Comparison of ENCODE assay signal across 8 cellular contexts in the genomic region with DNA sequence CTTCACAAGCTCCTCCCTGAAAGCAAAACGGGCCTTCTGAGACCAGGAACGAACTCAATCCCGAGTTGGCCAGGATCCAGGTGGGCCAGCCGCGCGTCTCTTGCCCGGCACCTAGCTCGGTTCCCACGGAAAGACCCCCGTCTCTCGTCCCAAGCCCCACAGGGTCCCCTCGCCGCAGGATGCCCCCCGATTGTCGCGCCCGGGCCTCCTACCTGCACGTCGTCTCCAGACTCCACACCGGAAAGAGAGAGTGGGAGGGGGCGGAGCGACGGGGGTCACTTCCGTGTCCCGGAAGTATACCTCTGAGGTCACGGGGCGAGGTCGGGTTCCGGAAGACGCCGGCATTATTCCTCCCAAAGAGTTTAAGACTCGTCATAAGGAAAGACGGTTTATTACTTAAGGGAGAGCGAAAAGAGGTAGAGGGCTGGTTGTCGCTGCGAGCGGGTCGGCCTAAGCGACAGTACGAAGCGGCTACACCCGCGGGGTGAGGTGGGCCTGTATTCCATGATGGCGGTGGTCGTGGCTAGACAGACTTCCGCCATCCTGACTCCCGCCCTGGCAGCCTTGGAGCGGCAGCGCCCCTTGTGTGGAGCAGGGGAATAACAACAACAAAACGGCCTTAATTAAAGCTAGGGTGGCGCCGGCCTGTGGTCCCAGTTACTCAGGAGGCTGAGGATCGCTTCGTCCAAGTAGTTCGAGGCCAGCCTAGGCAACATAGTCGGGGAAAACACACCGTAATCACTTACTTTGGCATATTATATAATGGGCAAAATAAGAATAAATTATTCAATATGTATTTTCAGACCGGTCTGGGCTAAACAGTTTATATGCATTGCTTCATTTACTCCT. TPM values are rescaled to one million over a fixed set of nuclear protein-coding genes. Genes with fewer than 3 reads are reported as not detected.
DNase-seq lines count a peak whose midpoint lies in the region; ATAC-seq and TF ChIP-seq lines count a peak whose summit lies in the region.

TSS of gene RPS14 (minus strand) at position 249 of the 849 bp plus-strand sequence. CDS start 2,006 bp downstream, outside the sequence.

- peak within 1 kb of the TSS; percentile 98 for H3K27ac ChIP-seq in cingulate gyrus (ENCODE audit: low read depth, low read length)

- H3K4me3 ChIP-seq in BJ (ENCODE audit: low read depth, low read length), result peak within 1 kb of the TSS; percentile 63

- peak within 1 kb of the TSS; percentile 99 for H3K27ac Mint-ChIP-seq in activated CD4-positive, alpha-beta T cell treated with anti-CD3 and anti-CD28 coated beads for 36 hours

- H3K4me1 Mint-ChIP-seq in activated CD4-positive, alpha-beta T cell treated with anti-CD3 and anti-CD28 coated beads for 36 hours, result peaks cover 31% of the 10 kb centered on the region

- H3K36me3 Mint-ChIP-seq in activated CD4-positive, alpha-beta T cell treated with anti-CD3 and anti-CD28 coated beads for 36 hours (ENCODE audit: low read depth), result peaks cover 49% of the 10 kb centered on the region

- intact Hi-C loops in activated CD4-positive, alpha-beta T cell treated with anti-CD3 and anti-CD28 coated beads for 36 hours (cut with DNase I, micrococcal nuclease), result loop anchor here (1.0 to 5.0 kb wide), 11 partner anchors 9 to 899 kb away; partner anchors contain the start of genes CD74 (in 1 of the 2), CSNK1A1 (in 1 of the 2), GM2A (in 1 of the 2) and HMGXB3 (in 1 of the 2)

- peak; percentile 88 for ATAC-seq in HG03442 (IDR thresholded peaks at IDR 0.05; ENCODE audit: unreplicated experiment)
- ATAC-seq in activated CD4-positive, alpha-beta T cell treated with anti-CD3 and anti-CD28 coated beads for 36 hours, result peak; percentile 93

- no peaks in the 10 kb centered on the region for H3K9me3 Mint-ChIP-seq in activated CD4-positive, alpha-beta T cell treated with anti-CD3 and anti-CD28 coated beads for 36 hours (ENCODE audit: low read depth)

- DNase-seq in BJ (ENCODE audit: low read depth) (peak; percentile 65), GM19238 (ENCODE audit: insufficient read length, low spot score) (peak; percentile 93), NCI-H510A treated with DMSO at 0.1 percent for 48 hours (lab: John Stamatoyannopoulos, UW) (peak; percentile 95), left kidney (ENCODE audit: low read depth, low spot score) (peak; percentile 98)
- DNase-seq in activated CD4-positive, alpha-beta T cell treated with anti-CD3 and anti-CD28 coated beads for 36 hours, result peak; percentile 96
- peak; percentile 96 to 97 for DNase-seq in stimulated activated CD4-positive, alpha-beta T cell treated with anti-CD3 and anti-CD28 coated beads, Interleukin-2, amount 100 ng/mL, for 24 hours

- POLR2A ChIA-PET in BJ (lab: Charles Lee), result interaction anchor here (0.5 to 0.6 kb wide), 4 partner anchors 8 to 15 kb away, joined by 3 to 13 read pairs (median 6); no protein-coding TSS in a partner anchor
- POLR2A ChIA-PET in activated CD4-positive, alpha-beta T cell treated with anti-CD3 and anti-CD28 coated beads for 36 hours (lab: Charles Lee), result interaction anchor here (0.6 to 1.6 kb wide), 12 partner anchors 10 to 803 kb away, joined by 3 to 10 read pairs (median 4); partner anchors contain the start of genes CD74, DCTN4, RBM22 and SMIM3

- TF ChIP-seq CTCF in BJ (IDR thresholded peaks at IDR 0.05; ENCODE audit: insufficient read depth, low read depth, low read length), result peak; percentile 82

- CTCF ChIA-PET in BJ (lab: Yijun Ruan, JAX), result interaction anchor here (0.6 to 2.3 kb wide), 20 partner anchors 10 to 445 kb away, joined by 3 to 21 read pairs (median 4); partner anchors contain the start of gene RBM22
- CTCF ChIA-PET in activated CD4-positive, alpha-beta T cell treated with anti-CD3 and anti-CD28 coated beads for 36 hours (lab: Charles Lee), result interaction anchor here (0.5 to 2.1 kb wide), 25 partner anchors 9 to 459 kb away, joined by 3 to 11 read pairs (median 4); partner anchors contain the start of genes CD74, DCTN4, IRGM and TCOF1

- H3K27me3 ChIP-seq in BJ (ENCODE audit: control insufficient read depth, insufficient read depth, low read length), result no peaks in the 10 kb centered on the region

- H3K4me3 Mint-ChIP-seq in activated CD4-positive, alpha-beta T cell treated with anti-CD3 and anti-CD28 coated beads for 36 hours, result peak within 1 kb of the TSS; percentile 95

- no peaks in the 10 kb centered on the region for H3K27me3 Mint-ChIP-seq in activated CD4-positive, alpha-beta T cell treated with anti-CD3 and anti-CD28 coated beads for 36 hours

- H3K36me3 ChIP-seq in BJ (ENCODE audit: control insufficient read depth, insufficient read depth, low read length), result peaks cover 21% of the 10 kb centered on the region

RNA-seq across cellular contexts. Expression of gene RPS14, which starts in this region (rescaled TPM):
- 2,496 and 3,512 TPM in 2 replicates for polyA plus RNA-seq in BJ (2011; rRNA removed)
- polyA minus RNA-seq in BJ (2011; rRNA and poly(A)+ RNA removed), result 426 and 724 TPM in 2 replicates
- 1,000 to 10,000 TPM; 2,270 to 3,312 TPM for total RNA-seq in activated CD4-positive, alpha-beta T cell treated with anti-CD3 and anti-CD28 coated beads for 36 hours

Comparison
In these comparisons a context has a peak if more than half of its experiments do, and no peak if none do; other contexts are left out.
1. Peak in every context shown above with its lines: DNase-seq, ATAC-seq, H3K4me3 ChIP-seq and H3K27ac ChIP-seq.